ENCODE assay signal across 17 cellular contexts in genomic region chr9:125971895-125972729, GRCh38.
A peak's percentile ranks its signal among the peaks of the same experiment; 100 is the strongest.
DNase-seq lines count a peak whose midpoint lies in the region; ATAC-seq, FAIRE-seq and TF ChIP-seq lines count a peak whose summit lies in the region.
"Had no signal": no experiment of that assay in that cellular context is flagged by ENCODE, and none has a peak within 500 bp of the region (broad histone marks: within the 10 kb centered on the region; RNA-seq: fewer than 3 reads in every experiment).

No MANE protein-coding gene starts in this region.

- no peaks in the 10 kb centered on the region for H3K79me2 ChIP-seq in SK-N-SH (ENCODE audit: insufficient read depth)

- no peaks in the 10 kb centered on the region for H3K9me3 ChIP-seq in SK-N-SH

- no peak overlapping the region for H3K27ac ChIP-seq in SK-N-SH (ENCODE audit: low read depth in 2 of 2, low read length in 1 of 2)

- H3K36me3 ChIP-seq in SK-N-SH (replicated peaks in 1 of 2; ENCODE audit: control insufficient read depth in 1 of 2, insufficient read depth in 2 of 2, low read length in 1 of 2) (peaks cover 3 to 14% of the 10 kb centered on the region in 2 experiments), bronchial epithelial cell (ENCODE audit: control insufficient read depth, insufficient read depth, low read length) (no peaks in the 10 kb centered on the region)

- peak; percentile 83 for FAIRE-seq in bronchial epithelial cell (lab: Jason Lieb, UNC)
- FAIRE-seq: GM19239 had no signal

- H3K4me2 ChIP-seq in SK-N-SH: no peak overlapping the region

- no peaks in the 10 kb centered on the region for H3K27me3 ChIP-seq in SK-N-SH (ENCODE audit: insufficient read depth)
- H3K27me3 ChIP-seq in bronchial epithelial cell (ENCODE audit: control insufficient read depth, insufficient read depth, low read length): no peaks in the 10 kb centered on the region

- peak; percentile 12; the same call in 2 of the 3 replicates for ATAC-seq in SK-N-SH treated with all-trans-retinoic acid at 6 μM for 48 hours
- ATAC-seq in HG03439 (IDR thresholded peaks at IDR 0.05; ENCODE audit: unreplicated experiment): no peak

- no peak for TF ChIP-seq CTCF in SK-N-SH (IDR thresholded peaks at IDR 0.05)
- no peak for TF ChIP-seq CTCF in bronchial epithelial cell (IDR thresholded peaks at IDR 0.05; ENCODE audit: insufficient read depth, low read length, severe bottlenecking)

- no peak for DNase-seq in SK-N-SH
- DNase-seq in NCI-H526 treated with DMSO at 0.1 percent for 48 hours (lab: John Stamatoyannopoulos, UW): peak; percentile 1
- peak; percentile 42 for DNase-seq in bronchial epithelial cell (ENCODE audit: low read depth)
- peak; percentile 71 for DNase-seq in mesenteric fat pad (ENCODE audit: low spot score)
- DNase-seq in SKM-1 (lab: John Stamatoyannopoulos, UW; ENCODE audit: unreplicated experiment): no peak
- DNase-seq in RPMI8226: no peak
- DNase-seq: AML-193, DMS79 treated with DMSO at 0.1 percent for 48 hours, GF-D8, H9, NCI-H1092 treated with DMSO at 0.1 percent for 48 hours, NCI-H1694, NCI-H446 treated with DMSO at 0.1 percent for 48 hours, Right ventricle myocardium superior had no signal

- no peak for TF ChIP-seq EP300 in SK-N-SH (IDR thresholded peaks at IDR 0.05; ENCODE audit: borderline replicate concordance in 1 of 2, low read depth in 1 of 2, low read length in 1 of 2)

- no peak for TF ChIP-seq RAD21 in SK-N-SH (IDR thresholded peaks at IDR 0.05; ENCODE audit: low read length)

- H2AFZ ChIP-seq in SK-N-SH (ENCODE audit: low read depth): no peak overlapping the region

- no peak overlapping the region for H3K4me3 ChIP-seq in SK-N-SH (ENCODE audit: low read depth in 2 of 2, low read length in 1 of 2)
- H3K4me3 ChIP-seq in bronchial epithelial cell (ENCODE audit: low read depth, low read length): no peak overlapping the region

- H3K9me2 ChIP-seq in SK-N-SH: no peaks in the 10 kb centered on the region

- WGBS in SK-N-SH (ENCODE audit: low lambda C conversion rate): 93% methylated on average over 10 of the region's 14 CpGs

- peaks cover 6% of the 10 kb centered on the region for H3F3A ChIP-seq in SK-N-SH (replicated peaks; ENCODE audit: insufficient read depth)

- POLR2A ChIA-PET in SK-N-SH (lab: Yijun Ruan, JAX): no interaction called here

- no peak overlapping the region for H3K9ac ChIP-seq in SK-N-SH

- CTCF ChIA-PET in SK-N-SH (lab: Yijun Ruan, JAX): interaction anchor here (1.2 kb wide), 1 partner anchor 352 kb away, joined by 3 read pairs; no protein-coding TSS in a partner anchor

- no peaks in the 10 kb centered on the region for H4K20me1 ChIP-seq in SK-N-SH (ENCODE audit: insufficient read depth)

- H3K4me1 ChIP-seq in SK-N-SH (ENCODE audit: control insufficient read depth in 1 of 2, insufficient read depth in 2 of 2, low read depth in 1 of 2, low read length in 1 of 2): peaks cover 0 to 20% of the 10 kb centered on the region in 2 experiments; a peak in 2 of 4 replicates

TF ChIP-seq in SK-N-SH treated with all-trans-retinoic acid at 6 μM for 48 hours, 23 proteins besides CTCF, POLR2A, EP300 and RAD21:
- no peak for TF ChIP-seq ARNTL (CRISPR knock-in tag; IDR thresholded peaks at IDR 0.05; ENCODE audit: borderline replicate concordance, low read depth)
- no peak for TF ChIP-seq PPARA (CRISPR knock-in tag; IDR thresholded peaks at IDR 0.05; ENCODE audit: borderline replicate concordance)
- TF ChIP-seq, protein P1, sequence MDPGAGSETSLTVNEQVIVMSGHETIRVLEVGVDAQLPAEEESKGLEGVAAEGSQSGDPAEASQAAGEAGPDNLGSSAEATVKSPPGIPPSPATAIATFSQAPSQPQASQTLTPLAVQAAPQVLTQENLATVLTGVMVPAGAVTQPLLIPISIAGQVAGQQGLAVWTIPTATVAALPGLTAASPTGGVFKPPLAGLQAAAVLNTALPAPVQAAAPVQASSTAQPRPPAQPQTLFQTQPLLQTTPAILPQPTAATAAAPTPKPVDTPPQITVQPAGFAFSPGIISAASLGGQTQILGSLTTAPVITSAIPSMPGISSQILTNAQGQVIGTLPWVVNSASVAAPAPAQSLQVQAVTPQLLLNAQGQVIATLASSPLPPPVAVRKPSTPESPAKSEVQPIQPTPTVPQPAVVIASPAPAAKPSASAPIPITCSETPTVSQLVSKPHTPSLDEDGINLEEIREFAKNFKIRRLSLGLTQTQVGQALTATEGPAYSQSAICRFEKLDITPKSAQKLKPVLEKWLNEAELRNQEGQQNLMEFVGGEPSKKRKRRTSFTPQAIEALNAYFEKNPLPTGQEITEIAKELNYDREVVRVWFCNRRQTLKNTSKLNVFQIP (CRISPR knock-in tag; IDR thresholded peaks at IDR 0.05; ENCODE audit: borderline replicate concordance, low read depth): no peak
- TF ChIP-seq SNAI2 (CRISPR knock-in tag; IDR thresholded peaks at IDR 0.05): no peak
- TF ChIP-seq ZNF70 (CRISPR knock-in tag; IDR thresholded peaks at IDR 0.05): no peak
- TF ChIP-seq TCF4 (CRISPR knock-in tag; IDR thresholded peaks at IDR 0.05; ENCODE audit: borderline replicate concordance): no peak
TF ChIP-seq in SK-N-SH treated with all-trans-retinoic acid at 6 μM for 48 hours: peak in this region for 0.

TF ChIP-seq in SK-N-SH, 30 proteins besides CTCF, POLR2A, EP300 and RAD21:
- TF ChIP-seq NRF1 (IDR thresholded peaks at IDR 0.05; ENCODE audit: low read depth, low read length) (no peak), SIN3A (IDR thresholded peaks at IDR 0.05; ENCODE audit: borderline replicate concordance, low read depth, low read length) (no peak), CHD2 (IDR thresholded peaks at IDR 0.05; ENCODE audit: low read length, partially characterized antibody) (no peak), IRF3 (IDR thresholded peaks at IDR 0.05; ENCODE audit: low read depth, low read length) (no peak), MEF2A (IDR thresholded peaks at IDR 0.05; ENCODE audit: borderline replicate concordance, low read depth) (no peak), POLR2AphosphoS5 (IDR thresholded peaks at IDR 0.05; ENCODE audit: low read depth, low read length) (no peak), MXI1 (IDR thresholded peaks at IDR 0.05; ENCODE audit: low read depth, low read length) (no peak), GATA2 (CRISPR knock-in tag; IDR thresholded peaks at IDR 0.05) (no peak), TCF12 (IDR thresholded peaks at IDR 0.05) (no peak)
- TF ChIP-seq, protein P2, sequence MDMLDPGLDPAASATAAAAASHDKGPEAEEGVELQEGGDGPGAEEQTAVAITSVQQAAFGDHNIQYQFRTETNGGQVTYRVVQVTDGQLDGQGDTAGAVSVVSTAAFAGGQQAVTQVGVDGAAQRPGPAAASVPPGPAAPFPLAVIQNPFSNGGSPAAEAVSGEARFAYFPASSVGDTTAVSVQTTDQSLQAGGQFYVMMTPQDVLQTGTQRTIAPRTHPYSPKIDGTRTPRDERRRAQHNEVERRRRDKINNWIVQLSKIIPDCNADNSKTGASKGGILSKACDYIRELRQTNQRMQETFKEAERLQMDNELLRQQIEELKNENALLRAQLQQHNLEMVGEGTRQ (IDR thresholded peaks at IDR 0.05; ENCODE audit: borderline replicate concordance, low read depth, low read length): no peak

Comparison
In these comparisons a context has a peak if more than half of its experiments do, and no peak if none do; other contexts are left out.
1. DNase-seq: peak in NCI-H526 treated with DMSO at 0.1 percent for 48 hours (single experiment), bronchial epithelial cell (single experiment) and mesenteric fat pad (single experiment); none in SK-N-SH (single experiment), SKM-1 (single experiment) and RPMI8226 (single experiment).